In the genomic region with DNA sequence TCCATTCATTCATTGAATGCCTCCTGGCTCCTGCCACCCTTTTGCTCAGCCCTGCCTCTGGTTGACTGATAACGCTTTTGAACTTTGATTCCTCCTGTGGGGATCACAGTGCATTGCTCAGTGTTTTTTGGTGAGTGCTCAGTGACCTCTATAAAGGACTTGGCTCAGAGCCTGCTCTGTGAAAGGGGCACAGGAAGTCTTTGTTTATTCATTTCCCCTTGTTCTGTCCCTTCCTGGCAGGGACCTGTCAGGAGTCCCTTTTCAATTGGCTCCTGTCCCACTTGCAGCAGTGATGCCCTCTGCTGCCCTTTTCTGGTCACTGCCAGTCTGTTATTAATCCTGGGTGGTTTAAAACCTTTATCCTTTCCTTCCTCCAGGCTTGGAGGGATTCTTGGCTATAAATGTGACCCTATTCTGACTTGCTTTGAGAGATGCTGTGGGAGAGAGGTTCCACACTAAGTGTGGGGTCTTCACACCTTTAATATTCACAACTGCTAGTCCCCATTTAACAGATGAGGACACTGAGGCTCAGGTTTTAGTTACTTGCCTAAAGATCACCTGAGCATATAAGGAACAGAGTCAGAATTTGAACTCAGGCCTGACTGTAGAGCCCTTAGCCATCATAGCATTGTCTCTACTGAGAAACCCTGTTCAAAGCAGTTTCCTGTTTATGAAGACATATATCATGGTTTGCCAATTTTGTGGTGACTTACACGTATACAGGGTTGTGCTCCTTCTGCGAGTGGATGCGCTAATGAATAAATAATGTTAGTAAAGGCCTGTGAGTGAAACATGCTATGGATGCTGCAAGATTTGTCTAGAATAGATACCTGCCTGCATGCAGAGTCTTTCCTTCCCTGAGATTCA, we compare ENCODE assay signal across 1 cellular context.
A peak's percentile ranks its signal among the peaks of the same experiment; 100 is the strongest.
TF ChIP-seq lines count a peak whose summit lies in the region.

No MANE protein-coding gene starts in this region.

TF ChIP-seq in K562, 482 proteins besides CTCF, POLR2A, EP300 and RAD21 (continued from another document and continues in another):
- TF ChIP-seq, protein P1, sequence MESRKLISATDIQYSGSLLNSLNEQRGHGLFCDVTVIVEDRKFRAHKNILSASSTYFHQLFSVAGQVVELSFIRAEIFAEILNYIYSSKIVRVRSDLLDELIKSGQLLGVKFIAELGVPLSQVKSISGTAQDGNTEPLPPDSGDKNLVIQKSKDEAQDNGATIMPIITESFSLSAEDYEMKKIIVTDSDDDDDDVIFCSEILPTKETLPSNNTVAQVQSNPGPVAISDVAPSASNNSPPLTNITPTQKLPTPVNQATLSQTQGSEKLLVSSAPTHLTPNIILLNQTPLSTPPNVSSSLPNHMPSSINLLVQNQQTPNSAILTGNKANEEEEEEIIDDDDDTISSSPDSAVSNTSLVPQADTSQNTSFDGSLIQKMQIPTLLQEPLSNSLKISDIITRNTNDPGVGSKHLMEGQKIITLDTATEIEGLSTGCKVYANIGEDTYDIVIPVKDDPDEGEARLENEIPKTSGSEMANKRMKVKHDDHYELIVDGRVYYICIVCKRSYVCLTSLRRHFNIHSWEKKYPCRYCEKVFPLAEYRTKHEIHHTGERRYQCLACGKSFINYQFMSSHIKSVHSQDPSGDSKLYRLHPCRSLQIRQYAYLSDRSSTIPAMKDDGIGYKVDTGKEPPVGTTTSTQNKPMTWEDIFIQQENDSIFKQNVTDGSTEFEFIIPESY (CRISPR knock-in tag; IDR thresholded peaks at IDR 0.05) = no peak
- TF ChIP-seq SMC3 (conservative IDR thresholded peaks at IDR 0.05; ENCODE audit: insufficient read depth, low read depth, low read length) (peak; percentile 91), XRCC5 (IDR thresholded peaks at IDR 0.05; ENCODE audit: low read depth, low read length) (0 out of 2 replicates have a peak, but pooled peaks have one; percentile 47), PTRF (tag; IDR thresholded peaks at IDR 0.05) (no peak), RBM25 (IDR thresholded peaks at IDR 0.05; ENCODE audit: low read depth, low read length, severe bottlenecking) (peak; percentile 80), ZNF764 (CRISPR knock-in tag; IDR thresholded peaks at IDR 0.05; ENCODE audit: low read depth) (no peak), C11orf30 (IDR thresholded peaks at IDR 0.05; ENCODE audit: low read depth) (no peak), TSC22D4 (tag; IDR thresholded peaks at IDR 0.05) (no peak), RUNX1 (IDR thresholded peaks at IDR 0.05; ENCODE audit: low read depth) (no peak), HMGN3 (IDR thresholded peaks at IDR 0.05; ENCODE audit: borderline replicate concordance, extremely low read depth, insufficient read length, low read depth, low read length) (no peak), CEBPB (tag; IDR thresholded peaks at IDR 0.05) (no peak), VEZF1 (CRISPR knock-in tag; IDR thresholded peaks at IDR 0.05) (no peak), MTA3 (IDR thresholded peaks at IDR 0.05; ENCODE audit: borderline replicate concordance) (0 out of 2 replicates have a peak, but pooled peaks have one; percentile 40), NR2F6 (CRISPR knock-in tag; IDR thresholded peaks at IDR 0.05) (no peak), TBP (optimal IDR thresholded peaks at IDR 0.05; ENCODE audit: low read depth, low read length) (peak; percentile 5), RBBP5 (IDR thresholded peaks at IDR 0.05; ENCODE audit: borderline replicate concordance, insufficient read depth, low read length, poor library complexity, severe bottlenecking) (no peak), BHLHE40 (IDR thresholded peaks at IDR 0.05; ENCODE audit: low read length) (no peak), TARDBP (IDR thresholded peaks at IDR 0.05) (0 out of 2 replicates have a peak, but pooled peaks have one; percentile 50), ZNF165 (CRISPR knock-in tag; IDR thresholded peaks at IDR 0.05; ENCODE audit: borderline replicate concordance) (no peak), ETV1 (tag; conservative IDR thresholded peaks at IDR 0.05; ENCODE audit: low read depth) (peak; percentile 58), CTBP1 (IDR thresholded peaks at IDR 0.05; ENCODE audit: borderline replicate concordance) (0 out of 2 replicates have a peak, but pooled peaks have one; percentile 53), MEIS2 (IDR thresholded peaks at IDR 0.05; ENCODE audit: partially characterized antibody) (peak; percentile 50), ATF1 (CRISPR knock-in tag; IDR thresholded peaks at IDR 0.05) (no peak), ATF1 (tag; IDR thresholded peaks at IDR 0.05) (no peak), ADNP (tag; IDR thresholded peaks at IDR 0.05) (no peak), FOXJ2 (tag; IDR thresholded peaks at IDR 0.05) (peak; percentile 63; the same call in 1 of the 2 replicates), E2F8 (IDR thresholded peaks at IDR 0.05; ENCODE audit: low read depth, partially characterized antibody) (no peak), ARNT (IDR thresholded peaks at IDR 0.05) (peak in 1 of 2 experiments; percentile 63; a peak in 1 of 4 replicates), SMAD1 (IDR thresholded peaks at IDR 0.05; ENCODE audit: low read depth, low read length, partially characterized antibody) (no peak), STAT5B (CRISPR knock-in tag; IDR thresholded peaks at IDR 0.05) (no peak), LARP7 (IDR thresholded peaks at IDR 0.05) (no peak)
- TF ChIP-seq, protein P2, sequence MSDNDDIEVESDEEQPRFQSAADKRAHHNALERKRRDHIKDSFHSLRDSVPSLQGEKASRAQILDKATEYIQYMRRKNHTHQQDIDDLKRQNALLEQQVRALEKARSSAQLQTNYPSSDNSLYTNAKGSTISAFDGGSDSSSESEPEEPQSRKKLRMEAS (CRISPR knock-in tag; IDR thresholded peaks at IDR 0.05) = no peak
- TF ChIP-seq, protein P3, sequence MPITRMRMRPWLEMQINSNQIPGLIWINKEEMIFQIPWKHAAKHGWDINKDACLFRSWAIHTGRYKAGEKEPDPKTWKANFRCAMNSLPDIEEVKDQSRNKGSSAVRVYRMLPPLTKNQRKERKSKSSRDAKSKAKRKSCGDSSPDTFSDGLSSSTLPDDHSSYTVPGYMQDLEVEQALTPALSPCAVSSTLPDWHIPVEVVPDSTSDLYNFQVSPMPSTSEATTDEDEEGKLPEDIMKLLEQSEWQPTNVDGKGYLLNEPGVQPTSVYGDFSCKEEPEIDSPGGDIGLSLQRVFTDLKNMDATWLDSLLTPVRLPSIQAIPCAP (CRISPR knock-in tag; IDR thresholded peaks at IDR 0.05; ENCODE audit: borderline replicate concordance) = no peak
- TF ChIP-seq, protein P4, sequence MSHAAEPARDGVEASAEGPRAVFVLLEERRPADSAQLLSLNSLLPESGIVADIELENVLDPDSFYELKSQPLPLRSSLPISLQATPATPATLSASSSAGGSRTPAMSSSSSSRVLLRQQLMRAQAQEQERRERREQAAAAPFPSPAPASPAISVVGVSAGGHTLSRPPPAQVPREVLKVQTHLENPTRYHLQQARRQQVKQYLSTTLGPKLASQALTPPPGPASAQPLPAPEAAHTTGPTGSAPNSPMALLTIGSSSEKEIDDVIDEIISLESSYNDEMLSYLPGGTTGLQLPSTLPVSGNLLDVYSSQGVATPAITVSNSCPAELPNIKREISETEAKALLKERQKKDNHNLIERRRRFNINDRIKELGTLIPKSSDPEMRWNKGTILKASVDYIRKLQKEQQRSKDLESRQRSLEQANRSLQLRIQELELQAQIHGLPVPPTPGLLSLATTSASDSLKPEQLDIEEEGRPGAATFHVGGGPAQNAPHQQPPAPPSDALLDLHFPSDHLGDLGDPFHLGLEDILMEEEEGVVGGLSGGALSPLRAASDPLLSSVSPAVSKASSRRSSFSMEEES (CRISPR knock-in tag; IDR thresholded peaks at IDR 0.05) = no peak
- TF ChIP-seq, protein P5, sequence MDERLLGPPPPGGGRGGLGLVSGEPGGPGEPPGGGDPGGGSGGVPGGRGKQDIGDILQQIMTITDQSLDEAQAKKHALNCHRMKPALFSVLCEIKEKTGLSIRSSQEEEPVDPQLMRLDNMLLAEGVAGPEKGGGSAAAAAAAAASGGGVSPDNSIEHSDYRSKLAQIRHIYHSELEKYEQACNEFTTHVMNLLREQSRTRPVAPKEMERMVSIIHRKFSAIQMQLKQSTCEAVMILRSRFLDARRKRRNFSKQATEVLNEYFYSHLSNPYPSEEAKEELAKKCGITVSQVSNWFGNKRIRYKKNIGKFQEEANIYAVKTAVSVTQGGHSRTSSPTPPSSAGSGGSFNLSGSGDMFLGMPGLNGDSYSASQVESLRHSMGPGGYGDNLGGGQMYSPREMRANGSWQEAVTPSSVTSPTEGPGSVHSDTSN (CRISPR knock-in tag; IDR thresholded peaks at IDR 0.05; ENCODE audit: low read depth) = no peak
- TF ChIP-seq, protein P5 (tag; conservative IDR thresholded peaks at IDR 0.05; ENCODE audit: low read depth) = 0 out of 2 replicates have a peak, but pooled peaks have one; percentile 35
